In the genomic region with DNA sequence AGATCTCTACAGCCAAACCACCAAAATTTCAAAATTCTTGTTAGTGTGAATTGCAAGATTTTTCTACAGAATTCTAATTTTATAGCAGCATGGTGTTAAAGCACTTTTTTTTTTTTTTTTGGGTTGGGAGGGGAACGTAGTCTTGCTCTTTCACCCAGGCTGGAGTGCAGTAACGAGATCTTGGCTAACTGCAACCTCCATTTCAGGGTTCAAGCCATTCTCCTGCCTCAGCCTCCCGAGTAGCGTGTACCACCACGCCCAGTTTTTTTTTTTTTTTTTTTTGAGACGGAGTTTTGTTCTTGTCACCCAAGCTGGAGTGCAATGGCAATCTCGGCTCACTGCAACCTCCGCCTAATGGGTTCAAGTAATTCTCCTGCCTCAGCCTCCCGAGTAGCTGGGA, we compare ENCODE assay signal across 23 cellular contexts.
"Had no signal": no experiment of that assay in that cellular context is flagged by ENCODE, and none has a peak within 500 bp of the region (broad histone marks: within the 10 kb centered on the region; RNA-seq: fewer than 3 reads in every experiment).

No MANE protein-coding gene starts in this region.

- H3K36me3 ChIP-seq: SJCRH30 had no signal

- H3K27me3 Mint-ChIP-seq: T-cell had no signal

- H3K4me2 ChIP-seq: KMS-11 had no signal

- ATAC-seq: Panc1, PC-3, Right ventricle myocardium inferior, T-cell had no signal

- H3K9me3 ChIP-seq: SJCRH30 had no signal

- DNase-seq: IMR-90, Kasumi-1, MV-4-11, NCI-H1048, NCI-H1105, NCI-H1417, NCI-H1436 treated with DMSO at 0.1 percent for 48 hours, NCI-H1694, NCI-H187 treated with DMSO at 0.1 percent for 48 hours, NCI-H2029 treated with DMSO at 0.1 percent for 48 hours, NCI-H2227 treated with DMSO at 0.1 percent for 48 hours, NCI-H524, NCI-H526 treated with DMSO at 0.1 percent for 48 hours, NCI-H748 treated with DMSO at 0.1 percent for 48 hours, PC-3, SHP77 treated with DMSO at 0.1 percent for 48 hours, SJCRH30, SW 1271, T-cell had no signal

- H3K27me3 ChIP-seq: SJCRH30 had no signal

- H3K27ac Mint-ChIP-seq: T-cell had no signal

- H3K27ac ChIP-seq: KMS-11, RWPE1, SJCRH30 had no signal

- H3K9ac ChIP-seq: KMS-11 had no signal

- H3K9me3 Mint-ChIP-seq: T-cell had no signal

- H3K4me3 Mint-ChIP-seq: T-cell had no signal

- H3K4me3 ChIP-seq: SJCRH30 had no signal
